ENCODE assay signal across 8 cellular contexts in the genomic region with DNA sequence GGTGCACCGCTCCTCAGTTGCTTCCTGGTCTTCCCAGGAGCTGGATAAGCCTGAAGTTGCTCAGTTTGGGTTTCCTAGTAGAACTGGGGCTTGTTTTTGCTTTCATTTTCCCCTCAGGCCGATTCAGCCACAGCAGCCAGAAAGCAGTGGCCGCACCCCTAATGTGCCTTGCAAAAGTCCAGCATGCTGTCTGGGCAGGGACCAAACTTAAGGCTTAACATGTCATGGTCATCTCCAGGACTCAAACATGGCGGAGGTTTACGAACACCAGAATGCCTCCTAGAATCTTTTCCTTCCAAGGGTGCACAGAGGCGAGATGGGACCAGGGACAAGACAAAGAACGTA. TPM values are rescaled to one million over a fixed set of nuclear protein-coding genes. Genes with fewer than 3 reads are reported as not detected.
DNase-seq lines count a peak whose midpoint lies in the region; ATAC-seq and TF ChIP-seq lines count a peak whose summit lies in the region.

No MANE protein-coding gene starts in this region.

- peak; percentile 38 for DNase-seq in GM13977 (ENCODE audit: low spot score)
- peak; percentile 57 for DNase-seq in NCI-H2196 (lab: John Stamatoyannopoulos, UW; ENCODE audit: unreplicated experiment)
- DNase-seq in breast epithelium (ENCODE audit: low spot score in 2 of 2), result no peak
- no peak for DNase-seq in mesothelial cell of epicardium (ENCODE audit: low spot score in 2 of 2, unreplicated experiment in 2 of 2)
- no peak for DNase-seq in NCI-H1930 (lab: John Stamatoyannopoulos, UW)
- DNase-seq in iPS-NIHi7 (ENCODE audit: extremely low spot score), result no peak
- DNase-seq in dedifferentiated amniotic fluid mesenchymal stem cell (ENCODE audit: extremely low spot score), result no peak

- ATAC-seq in HG02973 (IDR thresholded peaks at IDR 0.05; ENCODE audit: unreplicated experiment), result no peak

- peak overlapping the region; percentile 86 for H3K4me3 Mint-ChIP-seq in mesothelial cell of epicardium

- no peaks in the 10 kb centered on the region for H3K36me3 ChIP-seq in breast epithelium

- H3K36me3 Mint-ChIP-seq in mesothelial cell of epicardium, result peaks cover 17% of the 10 kb centered on the region

- H3K4me1 ChIP-seq in breast epithelium, result peaks cover 3 to 16% of the 10 kb centered on the region in 2 donors

- no peak for TF ChIP-seq CTCF in GM13977 (IDR thresholded peaks at IDR 0.05; ENCODE audit: extremely low read depth, insufficient read depth, missing control alignments)
- TF ChIP-seq CTCF in breast epithelium (IDR thresholded peaks at IDR 0.05), result no peak
- no peak for TF ChIP-seq CTCF in mesothelial cell of epicardium (IDR thresholded peaks at IDR 0.05; ENCODE audit: unreplicated experiment)

- intact Hi-C loops in breast epithelium (cut with DNase I; ENCODE audit: low total_unique reads), result no loop called here

- peak overlapping the region; percentile 98 for H3K27ac Mint-ChIP-seq in mesothelial cell of epicardium

- peak overlapping the region; percentile 62 to 85 (median 69) for H3K4me3 ChIP-seq in breast epithelium

- H3K27me3 ChIP-seq in breast epithelium, result no peaks in the 10 kb centered on the region

- no peaks in the 10 kb centered on the region for H3K27me3 Mint-ChIP-seq in mesothelial cell of epicardium (ENCODE audit: low read depth)

- TF ChIP-seq POLR2A in breast epithelium (IDR thresholded peaks at IDR 0.05), result no peak

- H3K27ac ChIP-seq in breast epithelium, result peak overlapping the region; percentile 96

- peaks cover 46% of the 10 kb centered on the region for H3K4me1 Mint-ChIP-seq in mesothelial cell of epicardium

- in situ Hi-C loops in GM13977 (cut with MboI; ENCODE audit: low pct_unique_long_range_greater_than_20kb, low sequenced_read_pairs, unreplicated experiment), result no loop called here

- no peaks in the 10 kb centered on the region for H3K9me3 Mint-ChIP-seq in mesothelial cell of epicardium

- no peaks in the 10 kb centered on the region for H3K9me3 ChIP-seq in breast epithelium

RNA-seq across cellular contexts. Expression of a gene that starts 2.5 kb away (rescaled TPM):
- total RNA-seq in breast epithelium (not detected), mesothelial cell of epicardium (0.60 to 1.5 TPM (median 0.97 TPM) in 3 replicates)

RNA-seq across cellular contexts. Expression of a gene that starts 2.7 kb away (rescaled TPM):
- 10 to 100 TPM; 40.2 to 58.4 (median 54.1) TPM for total RNA-seq in breast epithelium
- total RNA-seq in mesothelial cell of epicardium, result 56.9 to 61.4 TPM (median 58.3 TPM) in 3 replicates

RNA-seq across cellular contexts. Expression of a gene that starts 17.3 kb away (rescaled TPM):
- total RNA-seq in breast epithelium (10 to 100 TPM; 22.3 to 24.5 (median 23.6) TPM), mesothelial cell of epicardium (60.3 to 62.0 TPM (median 61.5 TPM) in 3 replicates)

RNA-seq across cellular contexts. Expression of a gene that starts 18.3 kb away (rescaled TPM):
- total RNA-seq in breast epithelium (10 to 100 TPM; 19.2 to 26.2 (median 25.8) TPM), mesothelial cell of epicardium (39.8 to 46.0 TPM (median 41.7 TPM) in 3 replicates)

RNA-seq across cellular contexts. Expression of a gene that starts 20.6 kb away (rescaled TPM):
- total RNA-seq in breast epithelium, result 10 to 100 TPM in 2 of 3 donors, 1 to 10 TPM in 1; 9.8 to 15.1 (median 13.6) TPM
- 1.6 to 2.3 TPM (median 1.7 TPM) in 3 replicates for total RNA-seq in mesothelial cell of epicardium

Comparison
In these comparisons a context has a peak if more than half of its experiments do, and no peak if none do; other contexts are left out.
1. DNase-seq: peak in GM13977 (single experiment) and NCI-H2196 (single experiment); none in breast epithelium (0 of 2), mesothelial cell of epicardium (0 of 2), NCI-H1930 (0 of 2), iPS-NIHi7 (single experiment) and dedifferentiated amniotic fluid mesenchymal stem cell (single experiment).